ENCODE assay signal across 1 cellular context in the genomic region with DNA sequence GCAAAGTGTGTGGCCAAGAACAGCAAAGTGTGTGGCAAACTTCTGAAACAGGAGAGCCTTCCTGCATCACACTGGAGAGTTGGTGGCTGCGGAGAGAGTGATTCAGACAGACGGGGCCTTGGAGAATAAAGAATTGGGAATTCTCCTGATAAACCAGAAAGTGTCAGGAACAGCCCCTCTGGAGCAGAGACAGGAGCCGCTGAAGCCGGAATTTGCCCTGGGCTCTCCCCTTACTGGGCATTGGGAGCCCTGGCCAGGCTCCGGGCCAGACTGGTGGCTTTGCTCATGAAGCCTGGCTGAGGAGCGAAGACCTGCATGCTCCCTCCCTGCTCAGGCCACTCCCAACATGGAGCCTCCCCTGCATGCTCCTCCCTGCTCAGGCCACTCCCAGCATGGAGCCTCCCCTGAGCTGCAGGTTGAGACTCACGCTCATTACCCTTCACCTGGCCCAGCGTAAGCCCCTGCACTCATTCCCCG.
TF ChIP-seq lines count a peak whose summit lies in the region.

No MANE protein-coding gene starts in this region.

TF ChIP-seq in K562, 482 proteins besides CTCF, POLR2A, EP300 and RAD21:
- TF ChIP-seq MYBL2 (IDR thresholded peaks at IDR 0.05; ENCODE audit: low read depth) = no peak
- TF ChIP-seq MYBL2 (CRISPR knock-in tag; IDR thresholded peaks at IDR 0.05; ENCODE audit: borderline replicate concordance) = no peak
- no peak for TF ChIP-seq HNRNPLL (IDR thresholded peaks at IDR 0.05; ENCODE audit: low read depth, low read length, poor library complexity, severe bottlenecking)
- TF ChIP-seq RHOXF2B (CRISPR knock-in tag; conservative IDR thresholded peaks at IDR 0.05) = no peak
- peak; percentile 89 for TF ChIP-seq ZNF263 (CRISPR knock-in tag; IDR thresholded peaks at IDR 0.05; ENCODE audit: borderline replicate concordance)
- no peak for TF ChIP-seq ZNF253 (CRISPR knock-in tag; conservative IDR thresholded peaks at IDR 0.05)
- TF ChIP-seq, protein P1, sequence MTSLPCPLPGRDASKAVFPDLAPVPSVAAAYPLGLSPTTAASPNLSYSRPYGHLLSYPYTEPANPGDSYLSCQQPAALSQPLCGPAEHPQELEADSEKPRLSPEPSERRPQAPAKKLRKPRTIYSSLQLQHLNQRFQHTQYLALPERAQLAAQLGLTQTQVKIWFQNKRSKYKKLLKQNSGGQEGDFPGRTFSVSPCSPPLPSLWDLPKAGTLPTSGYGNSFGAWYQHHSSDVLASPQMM (CRISPR knock-in tag; IDR thresholded peaks at IDR 0.05) = no peak
- TF ChIP-seq YY1 (IDR thresholded peaks at IDR 0.05; ENCODE audit: borderline replicate concordance in 1 of 3, control insufficient read depth in 1 of 3, extremely low read depth in 1 of 3, insufficient read depth in 3 of 3, insufficient read length in 1 of 3, insufficient replicate concordance in 2 of 3, low read depth in 1 of 3, low read length in 2 of 3) = peak; percentile 42 to 96 (median 85)
- no peak for TF ChIP-seq ZNF586 (CRISPR knock-in tag; conservative IDR thresholded peaks at IDR 0.05)
- TF ChIP-seq NRF1 (conservative IDR thresholded peaks at IDR 0.05 in 1 of 2, IDR thresholded peaks at IDR 0.05 in 1 of 2) = 0 out of 4 replicates have a peak, but pooled peaks of 1 of the 2 experiments have one; percentile 27
- no peak for TF ChIP-seq BCLAF1 (IDR thresholded peaks at IDR 0.05; ENCODE audit: borderline replicate concordance in 1 of 2, control insufficient read depth in 1 of 2, low read depth in 2 of 2, low read length in 1 of 2)
- no peak for TF ChIP-seq EGR1 (conservative IDR thresholded peaks at IDR 0.05)
- TF ChIP-seq BMI1 (IDR thresholded peaks at IDR 0.05; ENCODE audit: low read length) = no peak
- peak; percentile 88 for TF ChIP-seq THAP7 (CRISPR knock-in tag; IDR thresholded peaks at IDR 0.05)
- no peak for TF ChIP-seq ETS1 (conservative IDR thresholded peaks at IDR 0.05; ENCODE audit: control insufficient read depth, low read depth, low read length)
- no peak for TF ChIP-seq GABPB2 (CRISPR knock-in tag; conservative IDR thresholded peaks at IDR 0.05)
- TF ChIP-seq ZNF224 (CRISPR knock-in tag; IDR thresholded peaks at IDR 0.05) = no peak
- peak; percentile 55 for TF ChIP-seq HCFC1 (IDR thresholded peaks at IDR 0.05; ENCODE audit: low read depth, low read length)
- no peak for TF ChIP-seq NR2C1 (IDR thresholded peaks at IDR 0.05)
- no peak for TF ChIP-seq NR2C1 (tag; IDR thresholded peaks at IDR 0.05)
- TF ChIP-seq, protein P2, sequence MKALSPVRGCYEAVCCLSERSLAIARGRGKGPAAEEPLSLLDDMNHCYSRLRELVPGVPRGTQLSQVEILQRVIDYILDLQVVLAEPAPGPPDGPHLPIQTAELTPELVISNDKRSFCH (CRISPR knock-in tag; IDR thresholded peaks at IDR 0.05) = no peak
- TF ChIP-seq, protein P2 (tag; IDR thresholded peaks at IDR 0.05) = no peak
